ENCODE assay signal across 2 cellular contexts in genomic region chr1:17759114-17759513, GRCh38.
TF ChIP-seq lines count a peak whose summit lies in the region.

No MANE protein-coding gene starts in this region.

TF ChIP-seq in IMR-90, 13 proteins besides CTCF, POLR2A, EP300 and RAD21:
- TF ChIP-seq MAZ (IDR thresholded peaks at IDR 0.05; ENCODE audit: borderline replicate concordance, low read depth, low read length) (no peak), CHD1 (IDR thresholded peaks at IDR 0.05; ENCODE audit: low read depth, low read length) (no peak), MXI1 (IDR thresholded peaks at IDR 0.05; ENCODE audit: borderline replicate concordance, low read depth, low read length) (no peak), RCOR1 (IDR thresholded peaks at IDR 0.05; ENCODE audit: insufficient replicate concordance, low read length) (no peak), CEBPB (IDR thresholded peaks at IDR 0.05; ENCODE audit: low read depth, low read length) (no peak), MAFK (IDR thresholded peaks at IDR 0.05; ENCODE audit: low read depth, low read length) (no peak), FOS (IDR thresholded peaks at IDR 0.05; ENCODE audit: low read depth, low read length) (no peak), BHLHE40 (IDR thresholded peaks at IDR 0.05; ENCODE audit: low read depth, low read length) (no peak), ELK1 (IDR thresholded peaks at IDR 0.05; ENCODE audit: borderline replicate concordance, low read depth, low read length) (no peak), USF2 (IDR thresholded peaks at IDR 0.05; ENCODE audit: low read depth, low read length) (no peak)

TF ChIP-seq in K562, 482 proteins besides CTCF, POLR2A, EP300 and RAD21 (continues in another document):
- TF ChIP-seq CBX5 (IDR thresholded peaks at IDR 0.05; ENCODE audit: borderline replicate concordance, low read depth) (peak; percentile 57), TFAP4 (CRISPR knock-in tag; IDR thresholded peaks at IDR 0.05; ENCODE audit: borderline replicate concordance) (peak; percentile 53; the same call in 1 of the 2 replicates), USF2 (CRISPR knock-in tag; IDR thresholded peaks at IDR 0.05) (peak; percentile 79), FOXA3 (CRISPR knock-in tag; conservative IDR thresholded peaks at IDR 0.05 in 1 of 2, IDR thresholded peaks at IDR 0.05 in 1 of 2) (peak in 1 of 2 experiments; percentile 54; a peak in 1 of 4 replicates), XRCC5 (IDR thresholded peaks at IDR 0.05; ENCODE audit: low read depth, low read length) (0 out of 2 replicates have a peak, but pooled peaks have one; percentile 40), CBX3 (IDR thresholded peaks at IDR 0.05; ENCODE audit: borderline replicate concordance in 1 of 2, low read length in 2 of 2) (peak in 1 of 2 experiments; percentile 92; a peak in 2 of 3 replicates), ZNF699 (CRISPR knock-in tag; IDR thresholded peaks at IDR 0.05; ENCODE audit: insufficient replicate concordance) (peak; percentile 98), ZNF347 (CRISPR knock-in tag; IDR thresholded peaks at IDR 0.05; ENCODE audit: low read depth) (no peak), ZBTB40 (IDR thresholded peaks at IDR 0.05) (no peak), ZBTB40 (CRISPR knock-in tag; IDR thresholded peaks at IDR 0.05) (peak; percentile 48; the same call in 1 of the 2 replicates), KLF13 (tag; IDR thresholded peaks at IDR 0.05; ENCODE audit: borderline replicate concordance, low read depth) (no peak), BRD9 (IDR thresholded peaks at IDR 0.05; ENCODE audit: low read depth, partially characterized antibody) (no peak), MYC (IDR thresholded peaks at IDR 0.05; ENCODE audit: low read depth, low read length) (peak; percentile 91), MYC (CRISPR knock-in tag; IDR thresholded peaks at IDR 0.05; ENCODE audit: borderline replicate concordance, low read depth) (no peak), CXXC5 (CRISPR knock-in tag; IDR thresholded peaks at IDR 0.05) (peak; percentile 27; the same call in 1 of the 2 replicates), ZNF280A (IDR thresholded peaks at IDR 0.05; ENCODE audit: low read depth, partially characterized antibody) (peak; percentile 74), ZNF511 (CRISPR knock-in tag; IDR thresholded peaks at IDR 0.05) (0 out of 2 replicates have a peak, but pooled peaks have one; percentile 59), ZBED1 (IDR thresholded peaks at IDR 0.05) (peak; percentile 76; the same call in 1 of the 2 replicates), TRIM28 (IDR thresholded peaks at IDR 0.05) (peak; percentile 82; the same call in 1 of the 2 replicates), SRSF1 (IDR thresholded peaks at IDR 0.05; ENCODE audit: low read depth, low read length) (no peak), L3MBTL2 (IDR thresholded peaks at IDR 0.05) (peak; percentile 75; the same call in 1 of the 2 replicates), NR3C1 (CRISPR knock-in tag; IDR thresholded peaks at IDR 0.05) (0 out of 2 replicates have a peak, but pooled peaks have one; percentile 39), CBX1 (IDR thresholded peaks at IDR 0.05; ENCODE audit: low read depth) (peak; percentile 46; the same call in 1 of the 2 replicates), MNT (conservative IDR thresholded peaks at IDR 0.05) (peak in 1 of 2 experiments; percentile 66; a peak in 3 of 4 replicates), EP400 (IDR thresholded peaks at IDR 0.05) (peak; percentile 48; the same call in 1 of the 2 replicates), UBTF (IDR thresholded peaks at IDR 0.05; ENCODE audit: borderline replicate concordance in 1 of 2, low read depth in 2 of 2, low read length in 2 of 2) (no peak), MAX (CRISPR knock-in tag; IDR thresholded peaks at IDR 0.05) (peak; percentile 95)
